In the genomic region with DNA sequence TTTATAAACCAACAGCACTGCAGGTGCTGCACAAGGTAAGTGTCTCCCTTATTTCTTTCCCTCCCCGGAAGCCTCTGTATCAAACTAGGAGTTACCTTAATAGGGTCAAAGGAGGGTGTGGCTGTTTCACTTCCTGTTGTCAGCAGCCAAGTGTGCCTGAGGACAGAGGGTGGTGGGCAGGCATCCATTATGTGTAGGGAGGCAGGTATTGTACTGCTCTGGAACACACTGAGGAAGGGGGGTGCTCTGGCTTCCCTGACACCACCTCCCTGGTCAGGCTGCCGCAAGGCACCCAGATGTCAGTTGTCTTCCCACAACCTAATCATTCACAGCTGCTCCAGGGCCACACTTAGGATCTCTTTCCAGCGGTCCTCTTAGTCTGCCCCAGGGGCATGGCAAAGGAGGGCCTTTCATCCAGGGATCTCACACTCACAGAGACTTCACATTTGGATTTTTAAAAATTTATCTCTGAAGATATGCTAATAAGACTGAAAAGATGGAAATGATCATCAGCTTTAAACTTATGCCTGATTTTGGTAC, we compare ENCODE assay signal across 1 cellular context.
TF ChIP-seq lines count a peak whose summit lies in the region.

No MANE protein-coding gene starts in this region.

TF ChIP-seq in HepG2, 621 proteins besides CTCF, POLR2A, EP300 and RAD21 (continued from another document):
- TF ChIP-seq, protein P1, sequence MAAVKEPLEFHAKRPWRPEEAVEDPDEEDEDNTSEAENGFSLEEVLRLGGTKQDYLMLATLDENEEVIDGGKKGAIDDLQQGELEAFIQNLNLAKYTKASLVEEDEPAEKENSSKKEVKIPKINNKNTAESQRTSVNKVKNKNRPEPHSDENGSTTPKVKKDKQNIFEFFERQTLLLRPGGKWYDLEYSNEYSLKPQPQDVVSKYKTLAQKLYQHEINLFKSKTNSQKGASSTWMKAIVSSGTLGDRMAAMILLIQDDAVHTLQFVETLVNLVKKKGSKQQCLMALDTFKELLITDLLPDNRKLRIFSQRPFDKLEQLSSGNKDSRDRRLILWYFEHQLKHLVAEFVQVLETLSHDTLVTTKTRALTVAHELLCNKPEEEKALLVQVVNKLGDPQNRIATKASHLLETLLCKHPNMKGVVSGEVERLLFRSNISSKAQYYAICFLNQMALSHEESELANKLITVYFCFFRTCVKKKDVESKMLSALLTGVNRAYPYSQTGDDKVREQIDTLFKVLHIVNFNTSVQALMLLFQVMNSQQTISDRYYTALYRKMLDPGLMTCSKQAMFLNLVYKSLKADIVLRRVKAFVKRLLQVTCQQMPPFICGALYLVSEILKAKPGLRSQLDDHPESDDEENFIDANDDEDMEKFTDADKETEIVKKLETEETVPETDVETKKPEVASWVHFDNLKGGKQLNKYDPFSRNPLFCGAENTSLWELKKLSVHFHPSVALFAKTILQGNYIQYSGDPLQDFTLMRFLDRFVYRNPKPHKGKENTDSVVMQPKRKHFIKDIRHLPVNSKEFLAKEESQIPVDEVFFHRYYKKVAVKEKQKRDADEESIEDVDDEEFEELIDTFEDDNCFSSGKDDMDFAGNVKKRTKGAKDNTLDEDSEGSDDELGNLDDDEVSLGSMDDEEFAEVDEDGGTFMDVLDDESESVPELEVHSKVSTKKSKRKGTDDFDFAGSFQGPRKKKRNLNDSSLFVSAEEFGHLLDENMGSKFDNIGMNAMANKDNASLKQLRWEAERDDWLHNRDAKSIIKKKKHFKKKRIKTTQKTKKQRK (IDR thresholded peaks at IDR 0.05; ENCODE audit: low read length), result no peak
- TF ChIP-seq SRF (IDR thresholded peaks at IDR 0.05; ENCODE audit: low read depth, low read length), result 0 out of 2 replicates have a peak, but pooled peaks have one; percentile 8
- TF ChIP-seq KLF11 (CRISPR knock-in tag; IDR thresholded peaks at IDR 0.05), result no peak
- 0 out of 2 replicates have a peak, but pooled peaks have one; percentile 7 for TF ChIP-seq ZNF792 (CRISPR knock-in tag; IDR thresholded peaks at IDR 0.05)
- TF ChIP-seq, protein P2, sequence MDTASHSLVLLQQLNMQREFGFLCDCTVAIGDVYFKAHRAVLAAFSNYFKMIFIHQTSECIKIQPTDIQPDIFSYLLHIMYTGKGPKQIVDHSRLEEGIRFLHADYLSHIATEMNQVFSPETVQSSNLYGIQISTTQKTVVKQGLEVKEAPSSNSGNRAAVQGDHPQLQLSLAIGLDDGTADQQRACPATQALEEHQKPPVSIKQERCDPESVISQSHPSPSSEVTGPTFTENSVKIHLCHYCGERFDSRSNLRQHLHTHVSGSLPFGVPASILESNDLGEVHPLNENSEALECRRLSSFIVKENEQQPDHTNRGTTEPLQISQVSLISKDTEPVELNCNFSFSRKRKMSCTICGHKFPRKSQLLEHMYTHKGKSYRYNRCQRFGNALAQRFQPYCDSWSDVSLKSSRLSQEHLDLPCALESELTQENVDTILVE (CRISPR knock-in tag; IDR thresholded peaks at IDR 0.05), result 0 out of 2 replicates have a peak, but pooled peaks have one; percentile 15
- TF ChIP-seq, protein P3, sequence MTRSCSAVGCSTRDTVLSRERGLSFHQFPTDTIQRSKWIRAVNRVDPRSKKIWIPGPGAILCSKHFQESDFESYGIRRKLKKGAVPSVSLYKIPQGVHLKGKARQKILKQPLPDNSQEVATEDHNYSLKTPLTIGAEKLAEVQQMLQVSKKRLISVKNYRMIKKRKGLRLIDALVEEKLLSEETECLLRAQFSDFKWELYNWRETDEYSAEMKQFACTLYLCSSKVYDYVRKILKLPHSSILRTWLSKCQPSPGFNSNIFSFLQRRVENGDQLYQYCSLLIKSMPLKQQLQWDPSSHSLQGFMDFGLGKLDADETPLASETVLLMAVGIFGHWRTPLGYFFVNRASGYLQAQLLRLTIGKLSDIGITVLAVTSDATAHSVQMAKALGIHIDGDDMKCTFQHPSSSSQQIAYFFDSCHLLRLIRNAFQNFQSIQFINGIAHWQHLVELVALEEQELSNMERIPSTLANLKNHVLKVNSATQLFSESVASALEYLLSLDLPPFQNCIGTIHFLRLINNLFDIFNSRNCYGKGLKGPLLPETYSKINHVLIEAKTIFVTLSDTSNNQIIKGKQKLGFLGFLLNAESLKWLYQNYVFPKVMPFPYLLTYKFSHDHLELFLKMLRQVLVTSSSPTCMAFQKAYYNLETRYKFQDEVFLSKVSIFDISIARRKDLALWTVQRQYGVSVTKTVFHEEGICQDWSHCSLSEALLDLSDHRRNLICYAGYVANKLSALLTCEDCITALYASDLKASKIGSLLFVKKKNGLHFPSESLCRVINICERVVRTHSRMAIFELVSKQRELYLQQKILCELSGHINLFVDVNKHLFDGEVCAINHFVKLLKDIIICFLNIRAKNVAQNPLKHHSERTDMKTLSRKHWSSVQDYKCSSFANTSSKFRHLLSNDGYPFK (CRISPR knock-in tag; IDR thresholded peaks at IDR 0.05; ENCODE audit: borderline replicate concordance), result peak; percentile 100
- TF ChIP-seq SAFB2 (CRISPR knock-in tag; IDR thresholded peaks at IDR 0.05; ENCODE audit: borderline replicate concordance, low read depth), result no peak
- peak; percentile 55; the same call in 1 of the 2 replicates for TF ChIP-seq GABPB1 (CRISPR knock-in tag; IDR thresholded peaks at IDR 0.05)
- peak; percentile 73 for TF ChIP-seq YY1 (IDR thresholded peaks at IDR 0.05; ENCODE audit: insufficient read depth, insufficient replicate concordance, low read depth, low read length)
- TF ChIP-seq FIP1L1 (IDR thresholded peaks at IDR 0.05; ENCODE audit: borderline replicate concordance, insufficient read depth, low read depth, low read length), result no peak
- TF ChIP-seq ZNF850 (CRISPR knock-in tag; conservative IDR thresholded peaks at IDR 0.05), result no peak
- TF ChIP-seq ZFY (CRISPR knock-in tag; IDR thresholded peaks at IDR 0.05), result peak; percentile 52; the same call in 1 of the 2 replicates
- no peak for TF ChIP-seq JDP2 (CRISPR knock-in tag; IDR thresholded peaks at IDR 0.05; ENCODE audit: borderline replicate concordance)
- peak; percentile 72 for TF ChIP-seq ETV5 (CRISPR knock-in tag; IDR thresholded peaks at IDR 0.05; ENCODE audit: borderline replicate concordance)
- TF ChIP-seq ZNF766 (CRISPR knock-in tag; IDR thresholded peaks at IDR 0.05; ENCODE audit: borderline replicate concordance), result 0 out of 2 replicates have a peak, but pooled peaks have one; percentile 11
- TF ChIP-seq, protein P4, sequence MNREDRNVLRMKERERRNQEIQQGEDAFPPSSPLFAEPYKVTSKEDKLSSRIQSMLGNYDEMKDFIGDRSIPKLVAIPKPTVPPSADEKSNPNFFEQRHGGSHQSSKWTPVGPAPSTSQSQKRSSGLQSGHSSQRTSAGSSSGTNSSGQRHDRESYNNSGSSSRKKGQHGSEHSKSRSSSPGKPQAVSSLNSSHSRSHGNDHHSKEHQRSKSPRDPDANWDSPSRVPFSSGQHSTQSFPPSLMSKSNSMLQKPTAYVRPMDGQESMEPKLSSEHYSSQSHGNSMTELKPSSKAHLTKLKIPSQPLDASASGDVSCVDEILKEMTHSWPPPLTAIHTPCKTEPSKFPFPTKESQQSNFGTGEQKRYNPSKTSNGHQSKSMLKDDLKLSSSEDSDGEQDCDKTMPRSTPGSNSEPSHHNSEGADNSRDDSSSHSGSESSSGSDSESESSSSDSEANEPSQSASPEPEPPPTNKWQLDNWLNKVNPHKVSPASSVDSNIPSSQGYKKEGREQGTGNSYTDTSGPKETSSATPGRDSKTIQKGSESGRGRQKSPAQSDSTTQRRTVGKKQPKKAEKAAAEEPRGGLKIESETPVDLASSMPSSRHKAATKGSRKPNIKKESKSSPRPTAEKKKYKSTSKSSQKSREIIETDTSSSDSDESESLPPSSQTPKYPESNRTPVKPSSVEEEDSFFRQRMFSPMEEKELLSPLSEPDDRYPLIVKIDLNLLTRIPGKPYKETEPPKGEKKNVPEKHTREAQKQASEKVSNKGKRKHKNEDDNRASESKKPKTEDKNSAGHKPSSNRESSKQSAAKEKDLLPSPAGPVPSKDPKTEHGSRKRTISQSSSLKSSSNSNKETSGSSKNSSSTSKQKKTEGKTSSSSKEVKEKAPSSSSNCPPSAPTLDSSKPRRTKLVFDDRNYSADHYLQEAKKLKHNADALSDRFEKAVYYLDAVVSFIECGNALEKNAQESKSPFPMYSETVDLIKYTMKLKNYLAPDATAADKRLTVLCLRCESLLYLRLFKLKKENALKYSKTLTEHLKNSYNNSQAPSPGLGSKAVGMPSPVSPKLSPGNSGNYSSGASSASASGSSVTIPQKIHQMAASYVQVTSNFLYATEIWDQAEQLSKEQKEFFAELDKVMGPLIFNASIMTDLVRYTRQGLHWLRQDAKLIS (CRISPR knock-in tag; IDR thresholded peaks at IDR 0.05), result 0 out of 2 replicates have a peak, but pooled peaks have one; percentile 20
- 0 out of 2 replicates have a peak, but pooled peaks have one; percentile 25 for TF ChIP-seq FOSL2 (CRISPR knock-in tag; IDR thresholded peaks at IDR 0.05)
- 0 out of 2 replicates have a peak, but pooled peaks have one; percentile 6 for TF ChIP-seq IRF2 (CRISPR knock-in tag; IDR thresholded peaks at IDR 0.05)
- TF ChIP-seq, protein P5, sequence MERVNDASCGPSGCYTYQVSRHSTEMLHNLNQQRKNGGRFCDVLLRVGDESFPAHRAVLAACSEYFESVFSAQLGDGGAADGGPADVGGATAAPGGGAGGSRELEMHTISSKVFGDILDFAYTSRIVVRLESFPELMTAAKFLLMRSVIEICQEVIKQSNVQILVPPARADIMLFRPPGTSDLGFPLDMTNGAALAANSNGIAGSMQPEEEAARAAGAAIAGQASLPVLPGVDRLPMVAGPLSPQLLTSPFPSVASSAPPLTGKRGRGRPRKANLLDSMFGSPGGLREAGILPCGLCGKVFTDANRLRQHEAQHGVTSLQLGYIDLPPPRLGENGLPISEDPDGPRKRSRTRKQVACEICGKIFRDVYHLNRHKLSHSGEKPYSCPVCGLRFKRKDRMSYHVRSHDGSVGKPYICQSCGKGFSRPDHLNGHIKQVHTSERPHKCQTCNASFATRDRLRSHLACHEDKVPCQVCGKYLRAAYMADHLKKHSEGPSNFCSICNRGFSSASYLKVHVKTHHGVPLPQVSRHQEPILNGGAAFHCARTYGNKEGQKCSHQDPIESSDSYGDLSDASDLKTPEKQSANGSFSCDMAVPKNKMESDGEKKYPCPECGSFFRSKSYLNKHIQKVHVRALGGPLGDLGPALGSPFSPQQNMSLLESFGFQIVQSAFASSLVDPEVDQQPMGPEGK (CRISPR knock-in tag; IDR thresholded peaks at IDR 0.05), result peak; percentile 32; the same call in 1 of the 2 replicates
- TF ChIP-seq RXRA (CRISPR knock-in tag; IDR thresholded peaks at IDR 0.05), result peak; percentile 54
- TF ChIP-seq, protein P6, sequence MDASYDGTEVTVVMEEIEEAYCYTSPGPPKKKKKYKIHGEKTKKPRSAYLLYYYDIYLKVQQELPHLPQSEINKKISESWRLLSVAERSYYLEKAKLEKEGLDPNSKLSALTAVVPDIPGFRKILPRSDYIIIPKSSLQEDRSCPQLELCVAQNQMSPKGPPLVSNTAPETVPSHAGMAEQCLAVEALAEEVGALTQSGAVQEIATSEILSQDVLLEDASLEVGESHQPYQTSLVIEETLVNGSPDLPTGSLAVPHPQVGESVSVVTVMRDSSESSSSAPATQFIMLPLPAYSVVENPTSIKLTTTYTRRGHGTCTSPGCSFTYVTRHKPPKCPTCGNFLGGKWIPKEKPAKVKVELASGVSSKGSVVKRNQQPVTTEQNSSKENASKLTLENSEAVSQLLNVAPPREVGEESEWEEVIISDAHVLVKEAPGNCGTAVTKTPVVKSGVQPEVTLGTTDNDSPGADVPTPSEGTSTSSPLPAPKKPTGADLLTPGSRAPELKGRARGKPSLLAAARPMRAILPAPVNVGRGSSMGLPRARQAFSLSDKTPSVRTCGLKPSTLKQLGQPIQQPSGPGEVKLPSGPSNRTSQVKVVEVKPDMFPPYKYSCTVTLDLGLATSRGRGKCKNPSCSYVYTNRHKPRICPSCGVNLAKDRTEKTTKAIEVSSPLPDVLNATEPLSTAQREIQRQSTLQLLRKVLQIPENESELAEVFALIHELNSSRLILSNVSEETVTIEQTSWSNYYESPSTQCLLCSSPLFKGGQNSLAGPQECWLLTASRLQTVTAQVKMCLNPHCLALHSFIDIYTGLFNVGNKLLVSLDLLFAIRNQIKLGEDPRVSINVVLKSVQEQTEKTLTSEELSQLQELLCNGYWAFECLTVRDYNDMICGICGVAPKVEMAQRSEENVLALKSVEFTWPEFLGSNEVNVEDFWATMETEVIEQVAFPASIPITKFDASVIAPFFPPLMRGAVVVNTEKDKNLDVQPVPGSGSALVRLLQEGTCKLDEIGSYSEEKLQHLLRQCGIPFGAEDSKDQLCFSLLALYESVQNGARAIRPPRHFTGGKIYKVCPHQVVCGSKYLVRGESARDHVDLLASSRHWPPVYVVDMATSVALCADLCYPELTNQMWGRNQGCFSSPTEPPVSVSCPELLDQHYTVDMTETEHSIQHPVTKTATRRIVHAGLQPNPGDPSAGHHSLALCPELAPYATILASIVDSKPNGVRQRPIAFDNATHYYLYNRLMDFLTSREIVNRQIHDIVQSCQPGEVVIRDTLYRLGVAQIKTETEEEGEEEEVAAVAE (CRISPR knock-in tag; IDR thresholded peaks at IDR 0.05; ENCODE audit: borderline replicate concordance), result 0 out of 2 replicates have a peak, but pooled peaks have one; percentile 38
- TF ChIP-seq POLR2G (IDR thresholded peaks at IDR 0.05; ENCODE audit: low read depth, low read length), result peak; percentile 31
